Comparison of ENCODE assay signal across 8 cellular contexts in genomic region chr5:172775326-172776234, GRCh38. TPM values are rescaled to one million over a fixed set of nuclear protein-coding genes. Genes with fewer than 3 reads are reported as not detected.
DNase-seq lines count a peak whose midpoint lies in the region; ATAC-seq and TF ChIP-seq lines count a peak whose summit lies in the region.

No MANE protein-coding gene starts in this region.

- H3K4me1 Mint-ChIP-seq in Calu3 (ENCODE audit: low read depth, unreplicated experiment): peaks cover 58% of the 10 kb centered on the region

- H3K27ac ChIP-seq in RWPE2 (ENCODE audit: poor library complexity, severe bottlenecking): peak overlapping the region; percentile 95

- no peak overlapping the region for H3K4me3 Mint-ChIP-seq in Calu3 (ENCODE audit: low read depth, unreplicated experiment)

- peak; percentile 72 for DNase-seq in ELR (ENCODE audit: low read depth)
- peak; percentile 93 for DNase-seq in RWPE2 (ENCODE audit: low spot score)
- DNase-seq in fibroblast of villous mesenchyme (ENCODE audit: low read depth): peak; percentile 98
- DNase-seq in sciatic nerve (ENCODE audit: low spot score): no peak
- DNase-seq in Calu3: no peak
- no peak for DNase-seq in medulla oblongata (ENCODE audit: extremely low spot score)
- DNase-seq in GM13976 (ENCODE audit: low spot score): no peak

- peak; percentile 7 for TF ChIP-seq CTCF in RWPE2 (IDR thresholded peaks at IDR 0.05; ENCODE audit: poor library complexity, severe bottlenecking)
- no peak for TF ChIP-seq CTCF in fibroblast of villous mesenchyme (IDR thresholded peaks at IDR 0.05; ENCODE audit: insufficient read depth, low read depth, low read length)
- TF ChIP-seq CTCF in Calu3 (IDR thresholded peaks at IDR 0.05; ENCODE audit: unreplicated experiment): no peak
- no peak for TF ChIP-seq CTCF in GM13976 (IDR thresholded peaks at IDR 0.05; ENCODE audit: borderline replicate concordance, control extremely low read depth, extremely low read depth, insufficient read depth, missing control alignments)

- H3K4me1 ChIP-seq in RWPE2 (ENCODE audit: insufficient read depth, poor library complexity, severe bottlenecking): peaks cover 63% of the 10 kb centered on the region

- H3K4me3 ChIP-seq in RWPE2 (ENCODE audit: severe bottlenecking) (no peak overlapping the region), fibroblast of villous mesenchyme (ENCODE audit: low read depth, low read length) (no peak overlapping the region)

- no peaks in the 10 kb centered on the region for H3K27me3 Mint-ChIP-seq in Calu3 (ENCODE audit: unreplicated experiment)

- in situ Hi-C loops in GM13976 (cut with MboI; ENCODE audit: low sequenced_read_pairs, unreplicated experiment): no loop called here

- ATAC-seq in RWPE2 (ENCODE audit: low read depth) (peak; percentile 43), sciatic nerve (peak; percentile 2), HG02759 (IDR thresholded peaks at IDR 0.05; ENCODE audit: unreplicated experiment) (no peak)

- H3K36me3 Mint-ChIP-seq in Calu3 (ENCODE audit: insufficient read depth, unreplicated experiment): peaks cover 39% of the 10 kb centered on the region

- CTCF ChIA-PET in Calu3 (lab: Charles Lee): interaction anchor here (1.3 to 3.3 kb wide), 2 partner anchors 61 to 129 kb away, joined by 3 to 17 read pairs; no protein-coding TSS in a partner anchor

- H3K9me3 ChIP-seq in RWPE2 (ENCODE audit: severe bottlenecking): no peaks in the 10 kb centered on the region

- no peaks in the 10 kb centered on the region; the same call in 1 of the 2 replicates for H3K36me3 ChIP-seq in RWPE2 (ENCODE audit: low read depth)

- H3K27me3 ChIP-seq in RWPE2 (ENCODE audit: insufficient read depth, poor library complexity, severe bottlenecking): no peaks in the 10 kb centered on the region

- H3K9me3 Mint-ChIP-seq in Calu3 (ENCODE audit: low read depth, unreplicated experiment): no peaks in the 10 kb centered on the region

- BruUV-seq in Calu3 (replicated peaks; lab: Mats Ljungman, UMichigan): no TSS peak

- intact Hi-C loops in sciatic nerve (cut with DNase I): no loop called here
- intact Hi-C loops in Calu3 (cut with micrococcal nuclease; ENCODE audit: unreplicated experiment): no loop called here

- no peak overlapping the region for H3K27ac Mint-ChIP-seq in Calu3 (ENCODE audit: unreplicated experiment)

RNA-seq across cellular contexts. Expression of gene DUSP1, which starts 4.6 kb away (rescaled TPM):
- total RNA-seq in fibroblast of villous mesenchyme: 98.2 and 246 TPM in 2 replicates
- 296 TPM for total RNA-seq in sciatic nerve
- 38.1 and 50.5 TPM in 2 replicates for total RNA-seq in Calu3 (2022)

RNA-seq across cellular contexts. Expression of gene ERGIC1, which starts 58.5 kb away (rescaled TPM):
- total RNA-seq in fibroblast of villous mesenchyme: 89.5 and 139 TPM in 2 replicates
- 87.3 TPM for total RNA-seq in sciatic nerve
- total RNA-seq in Calu3 (2022): 231 and 235 TPM in 2 replicates

Comparison
In these comparisons a context has a peak if more than half of its experiments do, and no peak if none do; other contexts are left out.
1. DNase-seq: peak in ELR (single experiment), RWPE2 (single experiment) and fibroblast of villous mesenchyme (single experiment); none in sciatic nerve (single experiment), Calu3 (single experiment), medulla oblongata (single experiment) and GM13976 (single experiment).